Comparison of ENCODE assay signal across 8 cellular contexts in genomic region chr15:71800835-71801745, GRCh38. TPM values are rescaled to one million over a fixed set of nuclear protein-coding genes. Genes with fewer than 3 reads are reported as not detected.
DNase-seq lines count a peak whose midpoint lies in the region; ATAC-seq, FAIRE-seq and TF ChIP-seq lines count a peak whose summit lies in the region.

No MANE protein-coding gene starts in this region.

- H3K4me2 ChIP-seq in keratinocyte (ENCODE audit: control insufficient read depth, extremely low read depth, insufficient read depth, low read depth, low read length), result no peak overlapping the region

- DNase-seq in COLO829 (ENCODE audit: low spot score) (peak; percentile 49), H4 (ENCODE audit: low spot score) (peak; percentile 61), NCI-H69 (lab: John Stamatoyannopoulos, UW) (peak; percentile 54), brain microvascular endothelial cell (peak; percentile 73), keratinocyte (ENCODE audit: low read depth, low spot score) (peak; percentile 9), suprapubic skin (ENCODE audit: low spot score in 2 of 2) (peak in 1 of 2 donors; percentile 52)

- WGBS in suprapubic skin, result 61% methylated on average over 17 of the region's 17 CpGs

- peak; percentile 84 for TF ChIP-seq CTCF in brain microvascular endothelial cell (IDR thresholded peaks at IDR 0.05; ENCODE audit: low read depth, low read length, missing control alignments)
- TF ChIP-seq CTCF in keratinocyte (optimal IDR thresholded peaks at IDR 0.05 in 1 of 3, IDR thresholded peaks at IDR 0.05 in 1 of 3, conservative IDR thresholded peaks at IDR 0.05 in 1 of 3; ENCODE audit: extremely low read depth in 1 of 3, insufficient read depth in 2 of 3, low read length in 3 of 3), result peak; percentile 74 to 87 (median 74)
- peak; percentile 77 to 79 for TF ChIP-seq CTCF in suprapubic skin (IDR thresholded peaks at IDR 0.05)

- H3K4me1 ChIP-seq in keratinocyte (ENCODE audit: control insufficient read depth, extremely low read depth, insufficient read depth, low read length) (peaks cover under 1% of the 10 kb centered on the region), suprapubic skin (no peaks in the 10 kb centered on the region)

- H3K9ac ChIP-seq in keratinocyte (ENCODE audit: control insufficient read depth, extremely low read depth, insufficient read depth, low read length), result no peak overlapping the region

- H3K4me3 ChIP-seq in brain microvascular endothelial cell (ENCODE audit: low read depth, low read length) (no peak overlapping the region), keratinocyte (ENCODE audit: control insufficient read depth in 2 of 3, extremely low read depth in 1 of 3, insufficient read depth in 2 of 3, low read depth in 1 of 3, low read length in 3 of 3) (no peak overlapping the region), suprapubic skin (no peak overlapping the region)

- peak; percentile 81 for FAIRE-seq in keratinocyte (lab: Jason Lieb, UNC)

- H3K27ac ChIP-seq in brain microvascular endothelial cell (no peak overlapping the region), keratinocyte (ENCODE audit: control insufficient read depth, insufficient read depth, low read length) (no peak overlapping the region), suprapubic skin (no peak overlapping the region)

- TF ChIP-seq EP300 in suprapubic skin (IDR thresholded peaks at IDR 0.05), result no peak

- ATAC-seq in HG03442 (IDR thresholded peaks at IDR 0.05; ENCODE audit: unreplicated experiment), result no peak
- no peak for ATAC-seq in HG02973 (IDR thresholded peaks at IDR 0.05; ENCODE audit: unreplicated experiment)

- no peak for TF ChIP-seq POLR2A in suprapubic skin (IDR thresholded peaks at IDR 0.05)

- in situ Hi-C loops in brain microvascular endothelial cell (cut with HindIII; ENCODE audit: low pct_ligation_motif_present, low sequenced_read_pairs), result no loop called here

- dilution Hi-C loops in keratinocyte (cut with MboI; ENCODE audit: extremely low pct_ligation_motif_present, low sequenced_read_pairs), result no loop called here

- no peak overlapping the region for H2AFZ ChIP-seq in keratinocyte (ENCODE audit: control insufficient read depth, low read length)

- no peaks in the 10 kb centered on the region for H4K20me1 ChIP-seq in keratinocyte (ENCODE audit: control insufficient read depth, extremely low read depth, insufficient read depth, low read length)

- H3K9me3 ChIP-seq in keratinocyte (ENCODE audit: control insufficient read depth, low read depth, low read length) (no peaks in the 10 kb centered on the region), suprapubic skin (no peaks in the 10 kb centered on the region)

- H3K79me2 ChIP-seq in keratinocyte (ENCODE audit: control insufficient read depth, insufficient read depth, low read length), result no peaks in the 10 kb centered on the region

- H3K36me3 ChIP-seq in brain microvascular endothelial cell (replicated peaks), result no peaks in the 10 kb centered on the region
- H3K36me3 ChIP-seq in keratinocyte (ENCODE audit: control insufficient read depth in 2 of 2, extremely low read depth in 1 of 2, insufficient read depth in 2 of 2, low read length in 2 of 2), result no peaks in the 10 kb centered on the region
- H3K36me3 ChIP-seq in suprapubic skin, result no peaks in the 10 kb centered on the region

- H3K9me1 ChIP-seq in keratinocyte (ENCODE audit: control insufficient read depth, extremely low read depth, insufficient read depth, low read length), result no peaks in the 10 kb centered on the region

- H3K27me3 ChIP-seq in brain microvascular endothelial cell (replicated peaks), result no peaks in the 10 kb centered on the region
- no peaks in the 10 kb centered on the region for H3K27me3 ChIP-seq in keratinocyte (ENCODE audit: control insufficient read depth, extremely low read depth, insufficient read depth, low read length)
- H3K27me3 ChIP-seq in suprapubic skin, result no peaks in the 10 kb centered on the region

RNA-seq across cellular contexts. Expression of gene NR2E3, which starts 9.3 kb away (rescaled TPM):
- not detected in 2 replicates for total RNA-seq in H4 (2014; rRNA removed; shearing (Covaris generic))
- polyA plus RNA-seq in keratinocyte, result 0.18 to 0.46 TPM (median 0.18 TPM) in 3 replicates
- not detected for polyA plus RNA-seq in keratinocyte (2011; ENCODE audit: low read depth)
- 0.04 TPM in 1 of 2 replicates, not detected in the other for polyA plus RNA-seq in keratinocyte (2011; cell fraction: cytosol; rRNA removed)
- 1.3 and 1.9 TPM in 2 replicates for polyA plus RNA-seq in keratinocyte (2011; cell fraction: nucleus; rRNA removed)
- 0.17 and 0.23 TPM in 2 replicates for polyA plus RNA-seq in keratinocyte (2012; ENCODE audit: low replicate concordance)
- polyA minus RNA-seq in keratinocyte, result 0.26 to 0.54 TPM in 2 of 3 replicates, not detected in the other
- not detected for polyA minus RNA-seq in keratinocyte (2011; cell fraction: cytosol; rRNA and poly(A)+ RNA removed)
- 1.5 and 6.1 TPM in 2 replicates for polyA minus RNA-seq in keratinocyte (2011; cell fraction: nucleus; rRNA and poly(A)+ RNA removed)
- under 1 TPM in 1 of 4 donors, not detected in 3; 0.48 TPM for total RNA-seq in suprapubic skin
